In the genomic region with DNA sequence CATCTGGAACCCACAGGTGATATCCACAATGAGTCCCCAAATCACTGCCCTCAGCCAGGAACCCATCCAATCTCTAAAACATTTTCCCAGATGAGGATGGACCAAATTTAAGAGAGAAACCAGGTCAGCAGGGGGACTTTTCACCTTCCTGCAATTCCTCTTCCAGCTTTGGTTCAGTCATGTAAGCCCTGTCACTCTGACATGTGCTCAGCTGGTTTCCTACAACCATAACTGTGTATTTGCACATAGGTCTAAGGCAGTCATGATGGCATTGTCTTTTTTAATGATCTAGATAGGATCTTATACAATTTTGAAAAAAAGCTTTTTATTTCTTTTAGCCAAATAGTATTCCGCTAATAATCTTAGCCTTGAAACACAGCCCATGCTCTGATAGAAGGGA, we compare ENCODE assay signal across 17 cellular contexts. TPM values are rescaled to one million over a fixed set of nuclear protein-coding genes. Genes with fewer than 3 reads are reported as not detected.
"Had no signal": no experiment of that assay in that cellular context is flagged by ENCODE, and none has a peak within 500 bp of the region (broad histone marks: within the 10 kb centered on the region; RNA-seq: fewer than 3 reads in every experiment).

No MANE protein-coding gene starts in this region.

- H3K9me3 Mint-ChIP-seq: activated naive CD4-positive, alpha-beta T cell treated with anti-CD3 and anti-CD28 coated beads, Interleukin-2, amount 50 U/mL, for 72 hours; stimulated activated memory B cell treated with anti-CD40 and anti-IgM and Interleukin-4, amounts not matched to agents 10 μg/mL and 1 μg/mL and 100 μg/mL, for 72 hours had no signal

- H3K4me3 ChIP-seq: left lung, spleen, testis, upper lobe of right lung had no signal

- H3K4me3 Mint-ChIP-seq: stimulated activated memory B cell treated with anti-CD40 and anti-IgM and Interleukin-4, amounts not matched to agents 10 μg/mL and 1 μg/mL and 100 μg/mL, for 72 hours had no signal

- H3K27ac Mint-ChIP-seq: activated naive CD4-positive, alpha-beta T cell treated with anti-CD3 and anti-CD28 coated beads, Interleukin-2, amount 50 U/mL, for 72 hours; stimulated activated memory B cell treated with anti-CD40 and anti-IgM and Interleukin-4, amounts not matched to agents 10 μg/mL and 1 μg/mL and 100 μg/mL, for 72 hours had no signal

- DNase-seq: activated CD4-positive, alpha-beta T cell treated with anti-CD3 and anti-CD28 coated beads, Interleukin-2, amount 50 U/mL, for 4 hours; activated gamma-delta T cell; central memory CD4-positive, alpha-beta T cell; head of caudate nucleus; kidney; left lung; mammary epithelial cell; midbrain; retina; spleen; stimulated activated CD4-positive, alpha-beta T cell treated with anti-CD3 and anti-CD28 coated beads, Interleukin-4, amount 100 ng/mL, for 4 hours; testis; upper lobe of right lung had no signal

- H3K79me2 ChIP-seq: parathyroid adenoma had no signal

- H2AFZ ChIP-seq: parathyroid adenoma had no signal

- H3K27ac ChIP-seq: left lung, parathyroid adenoma, spleen, testis, upper lobe of right lung had no signal

- H3K27me3 ChIP-seq: testis had no signal

- H3K36me3 ChIP-seq: left lung, spleen, upper lobe of right lung had no signal

- H3K36me3 Mint-ChIP-seq: stimulated activated memory B cell treated with anti-CD40 and anti-IgM and Interleukin-4, amounts not matched to agents 10 μg/mL and 1 μg/mL and 100 μg/mL, for 72 hours had no signal

- H3K9ac ChIP-seq: parathyroid adenoma had no signal

- H3K9me3 ChIP-seq: left lung, spleen, testis, upper lobe of right lung had no signal

- ATAC-seq: activated naive CD4-positive, alpha-beta T cell treated with anti-CD3 and anti-CD28 coated beads, Interleukin-2, amount 50 U/mL, for 72 hours; left lung; stimulated activated memory B cell treated with anti-CD40 and anti-IgM and Interleukin-4, amounts not matched to agents 10 μg/mL and 1 μg/mL and 100 μg/mL, for 72 hours; upper lobe of right lung had no signal

RNA-seq across cellular contexts. Expression of gene CXXC4, which starts 6.5 kb away (rescaled TPM):
- total RNA-seq: activated naive CD4-positive, alpha-beta T cell treated with anti-CD3 and anti-CD28 coated beads, Interleukin-2, amount 50 U/mL, for 72 hours; T-helper 2 cell treated with Interferon-gamma antibody and Interleukin-4, amounts not matched to agents 100 ng/mL and 5 ng/mL, for 36 hours had no signal
- polyA plus RNA-seq: mammary epithelial cell had no signal
